ENCODE assay signal across 1 cellular context in genomic region chr20:47711046-47711752, GRCh38.
A peak's percentile ranks its signal among the peaks of the same experiment; 100 is the strongest.
TF ChIP-seq lines count a peak whose summit lies in the region.

No MANE protein-coding gene starts in this region.

TF ChIP-seq in HepG2, 621 proteins besides CTCF, POLR2A, EP300 and RAD21 (continued from another document and continues in another):
- TF ChIP-seq ZBTB25 (CRISPR knock-in tag; IDR thresholded peaks at IDR 0.05) (peak; percentile 36; the same call in 1 of the 2 replicates), ZNF7 (CRISPR knock-in tag; IDR thresholded peaks at IDR 0.05) (no peak), CCAR2 (optimal IDR thresholded peaks at IDR 0.05; ENCODE audit: low read depth, low read length) (no peak), HMGA1 (CRISPR knock-in tag; conservative IDR thresholded peaks at IDR 0.05) (no peak), ZNF329 (CRISPR knock-in tag; IDR thresholded peaks at IDR 0.05; ENCODE audit: low read depth) (no peak), NPAS2 (CRISPR knock-in tag; IDR thresholded peaks at IDR 0.05; ENCODE audit: borderline replicate concordance) (no peak), MIXL1 (CRISPR knock-in tag; IDR thresholded peaks at IDR 0.05) (peak; percentile 76), CBX2 (IDR thresholded peaks at IDR 0.05; ENCODE audit: low read depth, low read length) (no peak), CBX2 (CRISPR knock-in tag; IDR thresholded peaks at IDR 0.05; ENCODE audit: low read depth) (no peak), POGZ (CRISPR knock-in tag; IDR thresholded peaks at IDR 0.05) (peak; percentile 73), THYN1 (CRISPR knock-in tag; IDR thresholded peaks at IDR 0.05; ENCODE audit: borderline replicate concordance, low read depth) (no peak), ZFP36L2 (CRISPR knock-in tag; IDR thresholded peaks at IDR 0.05) (no peak), ZKSCAN8 (CRISPR knock-in tag; IDR thresholded peaks at IDR 0.05; ENCODE audit: borderline replicate concordance) (peak; percentile 78; the same call in 1 of the 2 replicates), CREM (IDR thresholded peaks at IDR 0.05) (peak; percentile 31; the same call in 1 of the 2 replicates), CREM (CRISPR knock-in tag; IDR thresholded peaks at IDR 0.05) (no peak), SP2 (CRISPR knock-in tag; IDR thresholded peaks at IDR 0.05) (no peak), EED (CRISPR knock-in tag; IDR thresholded peaks at IDR 0.05) (no peak), IKZF4 (CRISPR knock-in tag; IDR thresholded peaks at IDR 0.05; ENCODE audit: borderline replicate concordance, low read depth, not compliant biosample characterization) (no peak), ZNF354B (CRISPR knock-in tag; IDR thresholded peaks at IDR 0.05) (no peak), AHDC1 (CRISPR knock-in tag; IDR thresholded peaks at IDR 0.05; ENCODE audit: borderline replicate concordance) (peak; percentile 29; the same call in 1 of the 2 replicates), PAWR (CRISPR knock-in tag; IDR thresholded peaks at IDR 0.05; ENCODE audit: borderline replicate concordance) (no peak), HMGXB4 (CRISPR knock-in tag; IDR thresholded peaks at IDR 0.05; ENCODE audit: borderline replicate concordance in 1 of 2, low read depth in 1 of 2) (peak in 1 of 2 experiments; percentile 78; a peak in 1 of 4 replicates), PHB2 (IDR thresholded peaks at IDR 0.05; ENCODE audit: partially characterized antibody) (no peak), ZNF761 (CRISPR knock-in tag; conservative IDR thresholded peaks at IDR 0.05) (peak; percentile 81), ZNF563 (CRISPR knock-in tag; IDR thresholded peaks at IDR 0.05) (0 out of 2 replicates have a peak, but pooled peaks have one; percentile 64), BCL6 (CRISPR knock-in tag; IDR thresholded peaks at IDR 0.05) (peak; percentile 88), DR1 (CRISPR knock-in tag; IDR thresholded peaks at IDR 0.05) (no peak)
- TF ChIP-seq, protein P1, sequence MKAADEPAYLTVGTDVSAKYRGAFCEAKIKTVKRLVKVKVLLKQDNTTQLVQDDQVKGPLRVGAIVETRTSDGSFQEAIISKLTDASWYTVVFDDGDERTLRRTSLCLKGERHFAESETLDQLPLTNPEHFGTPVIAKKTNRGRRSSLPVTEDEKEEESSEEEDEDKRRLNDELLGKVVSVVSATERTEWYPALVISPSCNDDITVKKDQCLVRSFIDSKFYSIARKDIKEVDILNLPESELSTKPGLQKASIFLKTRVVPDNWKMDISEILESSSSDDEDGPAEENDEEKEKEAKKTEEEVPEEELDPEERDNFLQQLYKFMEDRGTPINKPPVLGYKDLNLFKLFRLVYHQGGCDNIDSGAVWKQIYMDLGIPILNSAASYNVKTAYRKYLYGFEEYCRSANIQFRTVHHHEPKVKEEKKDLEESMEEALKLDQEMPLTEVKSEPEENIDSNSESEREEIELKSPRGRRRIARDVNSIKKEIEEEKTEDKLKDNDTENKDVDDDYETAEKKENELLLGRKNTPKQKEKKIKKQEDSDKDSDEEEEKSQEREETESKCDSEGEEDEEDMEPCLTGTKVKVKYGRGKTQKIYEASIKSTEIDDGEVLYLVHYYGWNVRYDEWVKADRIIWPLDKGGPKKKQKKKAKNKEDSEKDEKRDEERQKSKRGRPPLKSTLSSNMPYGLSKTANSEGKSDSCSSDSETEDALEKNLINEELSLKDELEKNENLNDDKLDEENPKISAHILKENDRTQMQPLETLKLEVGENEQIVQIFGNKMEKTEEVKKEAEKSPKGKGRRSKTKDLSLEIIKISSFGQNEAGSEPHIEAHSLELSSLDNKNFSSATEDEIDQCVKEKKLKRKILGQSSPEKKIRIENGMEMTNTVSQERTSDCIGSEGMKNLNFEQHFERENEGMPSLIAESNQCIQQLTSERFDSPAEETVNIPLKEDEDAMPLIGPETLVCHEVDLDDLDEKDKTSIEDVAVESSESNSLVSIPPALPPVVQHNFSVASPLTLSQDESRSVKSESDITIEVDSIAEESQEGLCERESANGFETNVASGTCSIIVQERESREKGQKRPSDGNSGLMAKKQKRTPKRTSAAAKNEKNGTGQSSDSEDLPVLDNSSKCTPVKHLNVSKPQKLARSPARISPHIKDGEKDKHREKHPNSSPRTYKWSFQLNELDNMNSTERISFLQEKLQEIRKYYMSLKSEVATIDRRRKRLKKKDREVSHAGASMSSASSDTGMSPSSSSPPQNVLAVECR (CRISPR knock-in tag; IDR thresholded peaks at IDR 0.05; ENCODE audit: borderline replicate concordance): peak; percentile 83
- TF ChIP-seq, protein P2, sequence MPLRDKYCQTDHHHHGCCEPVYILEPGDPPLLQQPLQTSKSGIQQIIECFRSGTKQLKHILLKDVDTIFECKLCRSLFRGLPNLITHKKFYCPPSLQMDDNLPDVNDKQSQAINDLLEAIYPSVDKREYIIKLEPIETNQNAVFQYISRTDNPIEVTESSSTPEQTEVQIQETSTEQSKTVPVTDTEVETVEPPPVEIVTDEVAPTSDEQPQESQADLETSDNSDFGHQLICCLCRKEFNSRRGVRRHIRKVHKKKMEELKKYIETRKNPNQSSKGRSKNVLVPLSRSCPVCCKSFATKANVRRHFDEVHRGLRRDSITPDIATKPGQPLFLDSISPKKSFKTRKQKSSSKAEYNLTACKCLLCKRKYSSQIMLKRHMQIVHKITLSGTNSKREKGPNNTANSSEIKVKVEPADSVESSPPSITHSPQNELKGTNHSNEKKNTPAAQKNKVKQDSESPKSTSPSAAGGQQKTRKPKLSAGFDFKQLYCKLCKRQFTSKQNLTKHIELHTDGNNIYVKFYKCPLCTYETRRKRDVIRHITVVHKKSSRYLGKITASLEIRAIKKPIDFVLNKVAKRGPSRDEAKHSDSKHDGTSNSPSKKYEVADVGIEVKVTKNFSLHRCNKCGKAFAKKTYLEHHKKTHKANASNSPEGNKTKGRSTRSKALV (CRISPR knock-in tag; IDR thresholded peaks at IDR 0.05): peak; percentile 58; the same call in 1 of the 2 replicates
- TF ChIP-seq, protein P3, sequence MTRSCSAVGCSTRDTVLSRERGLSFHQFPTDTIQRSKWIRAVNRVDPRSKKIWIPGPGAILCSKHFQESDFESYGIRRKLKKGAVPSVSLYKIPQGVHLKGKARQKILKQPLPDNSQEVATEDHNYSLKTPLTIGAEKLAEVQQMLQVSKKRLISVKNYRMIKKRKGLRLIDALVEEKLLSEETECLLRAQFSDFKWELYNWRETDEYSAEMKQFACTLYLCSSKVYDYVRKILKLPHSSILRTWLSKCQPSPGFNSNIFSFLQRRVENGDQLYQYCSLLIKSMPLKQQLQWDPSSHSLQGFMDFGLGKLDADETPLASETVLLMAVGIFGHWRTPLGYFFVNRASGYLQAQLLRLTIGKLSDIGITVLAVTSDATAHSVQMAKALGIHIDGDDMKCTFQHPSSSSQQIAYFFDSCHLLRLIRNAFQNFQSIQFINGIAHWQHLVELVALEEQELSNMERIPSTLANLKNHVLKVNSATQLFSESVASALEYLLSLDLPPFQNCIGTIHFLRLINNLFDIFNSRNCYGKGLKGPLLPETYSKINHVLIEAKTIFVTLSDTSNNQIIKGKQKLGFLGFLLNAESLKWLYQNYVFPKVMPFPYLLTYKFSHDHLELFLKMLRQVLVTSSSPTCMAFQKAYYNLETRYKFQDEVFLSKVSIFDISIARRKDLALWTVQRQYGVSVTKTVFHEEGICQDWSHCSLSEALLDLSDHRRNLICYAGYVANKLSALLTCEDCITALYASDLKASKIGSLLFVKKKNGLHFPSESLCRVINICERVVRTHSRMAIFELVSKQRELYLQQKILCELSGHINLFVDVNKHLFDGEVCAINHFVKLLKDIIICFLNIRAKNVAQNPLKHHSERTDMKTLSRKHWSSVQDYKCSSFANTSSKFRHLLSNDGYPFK (CRISPR knock-in tag; IDR thresholded peaks at IDR 0.05; ENCODE audit: borderline replicate concordance): no peak
- TF ChIP-seq, protein P4, sequence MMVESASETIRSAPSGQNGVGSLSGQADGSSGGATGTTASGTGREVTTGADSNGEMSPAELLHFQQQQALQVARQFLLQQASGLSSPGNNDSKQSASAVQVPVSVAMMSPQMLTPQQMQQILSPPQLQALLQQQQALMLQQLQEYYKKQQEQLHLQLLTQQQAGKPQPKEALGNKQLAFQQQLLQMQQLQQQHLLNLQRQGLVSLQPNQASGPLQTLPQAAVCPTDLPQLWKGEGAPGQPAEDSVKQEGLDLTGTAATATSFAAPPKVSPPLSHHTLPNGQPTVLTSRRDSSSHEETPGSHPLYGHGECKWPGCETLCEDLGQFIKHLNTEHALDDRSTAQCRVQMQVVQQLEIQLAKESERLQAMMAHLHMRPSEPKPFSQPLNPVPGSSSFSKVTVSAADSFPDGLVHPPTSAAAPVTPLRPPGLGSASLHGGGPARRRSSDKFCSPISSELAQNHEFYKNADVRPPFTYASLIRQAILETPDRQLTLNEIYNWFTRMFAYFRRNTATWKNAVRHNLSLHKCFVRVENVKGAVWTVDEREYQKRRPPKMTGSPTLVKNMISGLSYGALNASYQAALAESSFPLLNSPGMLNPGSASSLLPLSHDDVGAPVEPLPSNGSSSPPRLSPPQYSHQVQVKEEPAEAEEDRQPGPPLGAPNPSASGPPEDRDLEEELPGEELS (CRISPR knock-in tag; IDR thresholded peaks at IDR 0.05): peak; percentile 92
- TF ChIP-seq, protein P5, sequence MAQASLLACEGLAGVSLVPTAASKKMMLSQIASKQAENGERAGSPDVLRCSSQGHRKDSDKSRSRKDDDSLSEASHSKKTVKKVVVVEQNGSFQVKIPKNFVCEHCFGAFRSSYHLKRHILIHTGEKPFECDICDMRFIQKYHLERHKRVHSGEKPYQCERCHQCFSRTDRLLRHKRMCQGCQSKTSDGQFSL (CRISPR knock-in tag; IDR thresholded peaks at IDR 0.05): peak; percentile 100
